In the genomic region with DNA sequence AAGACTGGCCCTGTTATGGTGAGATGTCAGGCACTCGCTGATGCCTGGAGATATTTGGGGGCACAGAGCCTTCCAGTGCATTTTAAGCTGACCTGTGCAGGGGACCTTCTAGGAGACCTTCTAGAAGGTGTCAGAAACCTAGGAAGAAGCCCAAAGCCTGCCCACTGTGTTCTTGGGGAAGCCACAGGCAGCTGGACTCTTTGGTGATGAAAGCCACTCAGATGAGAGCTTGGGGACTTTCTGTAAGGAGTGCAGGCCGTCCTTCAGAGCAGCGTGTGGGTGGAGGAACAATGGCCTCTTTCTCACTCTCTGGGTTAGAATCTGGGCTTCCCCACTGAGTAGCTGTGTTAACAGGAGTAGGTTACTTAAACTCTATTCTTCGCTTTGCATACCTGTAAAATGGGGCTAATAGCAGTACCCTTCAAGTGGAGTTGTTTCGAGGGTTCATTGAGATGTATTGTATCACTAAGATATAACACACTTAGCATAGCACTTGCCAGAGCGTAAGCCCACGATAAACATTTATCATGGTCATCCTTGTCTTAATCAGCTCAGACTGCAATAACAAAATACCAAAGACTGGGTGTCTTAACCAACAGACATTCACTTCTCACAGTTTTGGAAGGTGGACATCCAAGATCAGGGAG, we compare ENCODE assay signal across 12 cellular contexts.
A peak's percentile ranks its signal among the peaks of the same experiment; 100 is the strongest.
DNase-seq lines count a peak whose midpoint lies in the region; ATAC-seq lines count a peak whose summit lies in the region.
"Had no signal": no experiment of that assay in that cellular context is flagged by ENCODE, and none has a peak within 500 bp of the region (broad histone marks: within the 10 kb centered on the region; RNA-seq: fewer than 3 reads in every experiment).

No MANE protein-coding gene starts in this region.

- DNase-seq in COLO829 (ENCODE audit: low spot score) (peak; percentile 81), HK-2 (ENCODE audit: unreplicated experiment) (no peak), AG20443 (ENCODE audit: low spot score) (no peak)
- DNase-seq: activated CD4-positive, alpha-beta T cell treated with anti-CD3 and anti-CD28 coated beads for 48 hours; dermis blood vessel endothelial cell; mammary epithelial cell; stimulated activated CD4-positive, alpha-beta T cell treated with anti-CD3 and anti-CD28 coated beads, Interleukin-12 subunit alpha, Interleukin-12 subunit beta, amount 100 ng/mL, for 4 hours had no signal

- peak; percentile 72 for ATAC-seq in GM19023 (IDR thresholded peaks at IDR 0.05; ENCODE audit: unreplicated experiment)
- peak; percentile 83 for ATAC-seq in HG02610 (IDR thresholded peaks at IDR 0.05; ENCODE audit: unreplicated experiment)
- ATAC-seq in HG03432 (IDR thresholded peaks at IDR 0.05; ENCODE audit: unreplicated experiment): peak; percentile 70
- no peak for ATAC-seq in activated CD4-positive, CD25-positive, alpha-beta regulatory T cell treated with anti-CD3 and anti-CD28 coated beads, Interleukin-2, amount 50 U/mL, for 24 hours
- ATAC-seq in GM18520 (IDR thresholded peaks at IDR 0.05; ENCODE audit: unreplicated experiment): no peak

Comparison
In these comparisons a context has a peak if more than half of its experiments do, and no peak if none do; other contexts are left out.
1. ATAC-seq: peak in GM19023 (single experiment), HG02610 (single experiment) and HG03432 (single experiment); none in activated CD4-positive, CD25-positive, alpha-beta regulatory T cell treated with anti-CD3 and anti-CD28 coated beads, Interleukin-2, amount 50 U/mL, for 24 hours (0 of 2) and GM18520 (single experiment).